ENCODE assay signal across 28 cellular contexts in the genomic region with DNA sequence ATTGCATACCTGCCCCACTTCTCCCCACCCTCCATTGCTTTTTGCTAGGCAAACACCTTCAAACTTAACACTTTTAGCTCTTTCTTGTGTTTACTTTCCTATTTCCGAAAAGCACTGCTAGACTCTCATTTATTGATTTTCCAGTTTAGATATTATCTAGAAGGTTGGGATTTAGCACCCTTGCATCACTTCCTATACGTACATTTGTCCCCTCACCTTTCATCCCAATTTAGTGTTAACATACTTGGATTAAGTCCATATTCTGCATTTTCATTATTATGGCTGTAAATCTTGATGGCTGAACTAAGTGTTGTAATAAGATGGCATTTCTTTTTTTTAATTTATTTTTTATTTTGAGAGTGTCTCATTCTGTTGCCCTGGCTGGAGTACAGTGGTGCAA. TPM values are rescaled to one million over a fixed set of nuclear protein-coding genes. Genes with fewer than 3 reads are reported as not detected.
"Had no signal": no experiment of that assay in that cellular context is flagged by ENCODE, and none has a peak within 500 bp of the region (broad histone marks: within the 10 kb centered on the region; RNA-seq: fewer than 3 reads in every experiment).

No MANE protein-coding gene starts in this region.

- FAIRE-seq: colon, endometrium, endothelial cell of umbilical vein, frontal cortex had no signal

- H3K27ac Mint-ChIP-seq: dendritic cell treated with granulocyte-macrophage colony-stimulating factor and Interleukin-4, amounts not matched to agents 40 ng/mL and 50 ng/mL, for 4 days; effector memory CD8-positive, alpha-beta T cell; endodermal cell had no signal

- H3K27ac ChIP-seq: colonic mucosa, coronary artery, dorsolateral prefrontal cortex, epithelial cell of prostate, esophagus squamous epithelium, foreskin keratinocyte, gastrocnemius medialis, gastroesophageal sphincter, heart left ventricle, heart right ventricle had no signal

- H3K9me3 ChIP-seq: colonic mucosa, esophagus squamous epithelium, gastrocnemius medialis had no signal

- ATAC-seq: effector memory CD8-positive, alpha-beta T cell; esophagus mucosa; foreskin keratinocyte; gastrocnemius medialis; gastroesophageal sphincter; heart left ventricle; heart right ventricle had no signal

- H3K36me3 ChIP-seq: colonic mucosa, esophagus squamous epithelium, gastrocnemius medialis, gastroesophageal sphincter, heart left ventricle, heart right ventricle had no signal

- H3K4me3 Mint-ChIP-seq: dendritic cell treated with granulocyte-macrophage colony-stimulating factor and Interleukin-4, amounts not matched to agents 40 ng/mL and 50 ng/mL, for 4 days; effector memory CD8-positive, alpha-beta T cell; endodermal cell had no signal

- DNase-seq: colonic mucosa; cortex of kidney; dermis blood vessel endothelial cell; dorsolateral prefrontal cortex; effector CD4-positive, alpha-beta T cell; effector CD8-positive, alpha-beta T cell; effector memory CD4-positive, alpha-beta T cell; effector memory CD8-positive, alpha-beta T cell; erythroblast; esophagus squamous epithelium; foreskin fibroblast; foreskin keratinocyte; foreskin melanocyte; gastrocnemius medialis; glutamatergic neuron; heart left ventricle; heart right ventricle had no signal

- H3K4me1 Mint-ChIP-seq: endodermal cell had no signal

- H3K4me3 ChIP-seq: colonic mucosa, coronary artery, dorsolateral prefrontal cortex, esophagus squamous epithelium, gastrocnemius medialis, gastroesophageal sphincter, heart left ventricle, heart right ventricle had no signal

- H3K27me3 ChIP-seq: colonic mucosa, dorsolateral prefrontal cortex, esophagus squamous epithelium, gastrocnemius medialis, gastroesophageal sphincter, heart left ventricle, heart right ventricle had no signal

- H3K4me1 ChIP-seq: colonic mucosa, esophagus squamous epithelium, foreskin keratinocyte, gastrocnemius medialis, gastroesophageal sphincter, heart left ventricle, heart right ventricle had no signal

RNA-seq across cellular contexts. Expression of gene SAXO2, which starts 47.2 kb away (rescaled TPM):
- total RNA-seq: glomerular endothelial cell had no signal
